9 cellular contexts compared by ENCODE assay signal in genomic region chr1:204578867-204579664, GRCh38.
DNase-seq lines count a peak whose midpoint lies in the region; ATAC-seq, FAIRE-seq and TF ChIP-seq lines count a peak whose summit lies in the region.
"Had no signal": no experiment of that assay in that cellular context is flagged by ENCODE, and none has a peak within 500 bp of the region (broad histone marks: within the 10 kb centered on the region; RNA-seq: fewer than 3 reads in every experiment).

No MANE protein-coding gene starts in this region.

- no peaks in the 10 kb centered on the region for H3K9me3 Mint-ChIP-seq in dendritic cell treated with granulocyte-macrophage colony-stimulating factor and Interleukin-4, amounts not matched to agents 40 ng/mL and 50 ng/mL, for 4 days

- ATAC-seq in right lobe of liver (peak; percentile 36 to 61 (median 42)), HepG2 (no peak), HG02678 (IDR thresholded peaks at IDR 0.05; ENCODE audit: unreplicated experiment) (peak; percentile 75), omental fat pad (ENCODE audit: low FRiP score) (no peak)

- CTCF ChIA-PET in HepG2 (lab: Yijun Ruan, JAX; ENCODE audit: low intra/inter-chr PET ratio, low total read pairs), result no interaction called here

- H3K27ac Mint-ChIP-seq in dendritic cell treated with granulocyte-macrophage colony-stimulating factor and Interleukin-4, amounts not matched to agents 40 ng/mL and 50 ng/mL, for 4 days, result peak overlapping the region; percentile 32

- H3K9ac ChIP-seq in HepG2 (ENCODE audit: insufficient read depth, low read depth, low read length), result no peak overlapping the region

- H4K20me1 ChIP-seq in HepG2 (ENCODE audit: insufficient read depth, low read length), result no peaks in the 10 kb centered on the region

- H3K36me3 ChIP-seq in right lobe of liver, result no peaks in the 10 kb centered on the region
- H3K36me3 ChIP-seq in HepG2 (replicated peaks in 1 of 2; ENCODE audit: control insufficient read depth in 1 of 2, insufficient read depth in 2 of 2, low read length in 2 of 2), result no peaks in the 10 kb centered on the region

- no peaks in the 10 kb centered on the region for H3K27me3 Mint-ChIP-seq in dendritic cell treated with granulocyte-macrophage colony-stimulating factor and Interleukin-4, amounts not matched to agents 40 ng/mL and 50 ng/mL, for 4 days

- no peak overlapping the region for H3K4me2 ChIP-seq in HepG2 (ENCODE audit: low read depth, low read length)

- 59% methylated on average over 7 of the region's 18 CpGs for WGBS in right lobe of liver (ENCODE audit: insufficient coverage, low coverage, low lambda C conversion rate, missing lambda C conversion rate)
- WGBS in HepG2 (ENCODE audit: low lambda C conversion rate), result 60% methylated on average over 18 of the region's 18 CpGs

- in situ Hi-C loops in HepG2 (cut with HindIII; ENCODE audit: extremely low pct_ligation_motif_present, low pct_unique_long_range_greater_than_20kb), result no loop called here

- H3K4me3 ChIP-seq in right lobe of liver, result no peak overlapping the region
- H3K4me3 ChIP-seq in HepG2 (replicated peaks in 1 of 3; ENCODE audit: insufficient read depth in 1 of 3, low read depth in 2 of 3, low read length in 3 of 3), result no peak overlapping the region

- TF ChIP-seq EP300 in HepG2 (IDR thresholded peaks at IDR 0.05; ENCODE audit: low read depth in 2 of 2, low read length in 2 of 2) (no peak), HepG2 (CRISPR knock-in tag; IDR thresholded peaks at IDR 0.05; ENCODE audit: borderline replicate concordance) (no peak)

- TF ChIP-seq POLR2A in right lobe of liver (IDR thresholded peaks at IDR 0.05) (no peak), HepG2 (IDR thresholded peaks at IDR 0.05; ENCODE audit: insufficient read depth in 1 of 2, low read depth in 2 of 2, low read length in 2 of 2) (no peak)

- H2AFZ ChIP-seq in HepG2 (ENCODE audit: low read length), result no peak overlapping the region

- no peaks in the 10 kb centered on the region for H3K79me2 ChIP-seq in HepG2 (ENCODE audit: insufficient read depth, low read length)

- POLR2A ChIA-PET in HepG2 (lab: Yijun Ruan, JAX), result no interaction called here

- DNase-seq in right lobe of liver (peak in 1 of 3 donors; percentile 43), HepG2 (ENCODE audit: low spot score) (no peak), NCI-H345 (lab: John Stamatoyannopoulos, UW) (peak; percentile 69), pons (ENCODE audit: low spot score) (peak; percentile 22), omental fat pad (ENCODE audit: low spot score) (no peak), HCEC 1CT (no peak)

- TF ChIP-seq CTCF in right lobe of liver (IDR thresholded peaks at IDR 0.05) (no peak), HepG2 (CRISPR knock-in tag; IDR thresholded peaks at IDR 0.05) (no peak), omental fat pad (IDR thresholded peaks at IDR 0.05) (no peak)

- H3K27me3 ChIP-seq in right lobe of liver (no peaks in the 10 kb centered on the region), HepG2 (ENCODE audit: control insufficient read depth in 1 of 2, insufficient read depth in 2 of 2, low read length in 2 of 2) (no peaks in the 10 kb centered on the region)

- no peak overlapping the region for H3K27ac ChIP-seq in right lobe of liver
- H3K27ac ChIP-seq in HepG2 (ENCODE audit: extremely low read length, insufficient read depth, low read length), result no peak overlapping the region

- intact Hi-C loops in right lobe of liver (cut with DNase I), result no loop called here
- intact Hi-C loops in HepG2 (cut with micrococcal nuclease; ENCODE audit: unreplicated experiment), result no loop called here
- intact Hi-C loops in dendritic cell treated with granulocyte-macrophage colony-stimulating factor and Interleukin-4, amounts not matched to agents 40 ng/mL and 50 ng/mL, for 4 days (cut with micrococcal nuclease), result no loop called here

- no TSS peak for BruUV-seq in HepG2 (replicated peaks; lab: Mats Ljungman, UMichigan)

- H3K4me1 ChIP-seq in right lobe of liver (no peaks in the 10 kb centered on the region), HepG2 (ENCODE audit: insufficient read depth, low read length) (no peaks in the 10 kb centered on the region)

- H3K36me3 Mint-ChIP-seq in dendritic cell treated with granulocyte-macrophage colony-stimulating factor and Interleukin-4, amounts not matched to agents 40 ng/mL and 50 ng/mL, for 4 days (ENCODE audit: low read depth), result peaks cover 56% of the 10 kb centered on the region

- no peaks in the 10 kb centered on the region for H3K9me3 ChIP-seq in right lobe of liver
- no peaks in the 10 kb centered on the region for H3K9me3 ChIP-seq in HepG2 (ENCODE audit: low read length)

- H3K4me1 Mint-ChIP-seq in dendritic cell treated with granulocyte-macrophage colony-stimulating factor and Interleukin-4, amounts not matched to agents 40 ng/mL and 50 ng/mL, for 4 days (ENCODE audit: low read depth), result peaks cover 16% of the 10 kb centered on the region

- no peak for TF ChIP-seq RAD21 in HepG2 (CRISPR knock-in tag; IDR thresholded peaks at IDR 0.05)

- H3K4me3 Mint-ChIP-seq in dendritic cell treated with granulocyte-macrophage colony-stimulating factor and Interleukin-4, amounts not matched to agents 40 ng/mL and 50 ng/mL, for 4 days, result peak overlapping the region; percentile 49

- no peak for FAIRE-seq in HepG2 (lab: Jason Lieb, UNC)
- FAIRE-seq: bronchial epithelial cell had no signal

TF ChIP-seq in HepG2, 621 proteins besides CTCF, POLR2A, EP300 and RAD21:
- TF ChIP-seq ZNF644 (CRISPR knock-in tag; IDR thresholded peaks at IDR 0.05; ENCODE audit: low read depth) (no peak), TBX3 (IDR thresholded peaks at IDR 0.05; ENCODE audit: borderline replicate concordance) (no peak), GATAD1 (CRISPR knock-in tag; IDR thresholded peaks at IDR 0.05) (no peak), ZNF713 (CRISPR knock-in tag; IDR thresholded peaks at IDR 0.05) (no peak), HOXA7 (CRISPR knock-in tag; IDR thresholded peaks at IDR 0.05) (no peak), ZNF749 (CRISPR knock-in tag; IDR thresholded peaks at IDR 0.05; ENCODE audit: borderline replicate concordance) (no peak), ZSCAN29 (CRISPR knock-in tag; conservative IDR thresholded peaks at IDR 0.05) (no peak)
TF ChIP-seq in HepG2: peak in this region for 0.

Comparison
In these comparisons a context has a peak if more than half of its experiments do, and no peak if none do; other contexts are left out.
1. ATAC-seq: peak in right lobe of liver (4 of 4) and HG02678 (single experiment); none in HepG2 (single experiment) and omental fat pad (single experiment).
2. DNase-seq: peak in NCI-H345 (single experiment) and pons (single experiment); none in HepG2 (single experiment), omental fat pad (single experiment) and HCEC 1CT (single experiment).